ENCODE assay signal across 28 cellular contexts in genomic region chr12:39755475-39755874, GRCh38.
"Had no signal": no experiment of that assay in that cellular context is flagged by ENCODE, and none has a peak within 500 bp of the region (broad histone marks: within the 10 kb centered on the region; RNA-seq: fewer than 3 reads in every experiment).

No MANE protein-coding gene starts in this region.

- H3K79me2 ChIP-seq: parathyroid adenoma had no signal

- ATAC-seq: natural killer cell; psoas muscle; right cardiac atrium; sciatic nerve; stimulated activated memory B cell treated with anti-CD40 and anti-IgM and Interleukin-4, amounts not matched to agents 10 μg/mL and 1 μg/mL and 100 μg/mL, for 72 hours; stimulated activated naive CD8-positive, alpha-beta T cell treated with anti-CD3 and anti-CD28 coated beads, Interleukin-15, amount 100 ng/mL, for 72 hours; stimulated activated naive CD8-positive, alpha-beta T cell treated with anti-CD3 and anti-CD28 coated beads, Interleukin-15, Interleukin-2, amounts not matched to agents 100 U/mL and 50 U/mL, for 24 hours; upper lobe of right lung had no signal

- H3K9ac ChIP-seq: neural progenitor cell, parathyroid adenoma had no signal

- H3K4me2 ChIP-seq: neural progenitor cell, smooth muscle cell had no signal

- H3K9me3 ChIP-seq: ovary, psoas muscle, suprapubic skin, testis, tibial artery, transverse colon, upper lobe of right lung, uterus had no signal

- H2AFZ ChIP-seq: neural progenitor cell, parathyroid adenoma had no signal

- H3K27ac ChIP-seq: neural progenitor cell, ovary, parathyroid adenoma, psoas muscle, skin epidermis, spleen, suprapubic skin, testis, tibial artery, transverse colon, upper lobe of right lung, uterus had no signal

- H3K36me3 ChIP-seq: neural progenitor cell, ovary, suprapubic skin, transverse colon, upper lobe of right lung, uterus had no signal

- H3K4me3 ChIP-seq: neural progenitor cell, ovary, psoas muscle, skin epidermis, smooth muscle cell, spleen, suprapubic skin, testis, tibial artery, transverse colon, upper lobe of right lung, uterus had no signal

- H3K4me1 ChIP-seq: parathyroid adenoma, psoas muscle, spleen, suprapubic skin, testis, tibial artery, transverse colon, upper lobe of right lung, uterus had no signal

- DNase-seq: natural killer cell; occipital lobe; ovary; posterior cingulate gyrus; psoas muscle; right cardiac atrium; spleen; stimulated activated CD4-positive, alpha-beta T cell treated with anti-CD3 and anti-CD28 coated beads, Interleukin-12 subunit alpha, Interleukin-12 subunit beta, amount 100 ng/mL, for 4 hours; stimulated activated CD4-positive, alpha-beta T cell treated with anti-CD3 and anti-CD28 coated beads, Interleukin-1b, Interleukin-23, amount 100 ng/mL, for 48 hours; stimulated activated CD4-positive, alpha-beta T cell treated with anti-CD3 and anti-CD28 coated beads, Interleukin-4, amount 100 ng/mL, for 1 hour; stimulated activated CD4-positive, alpha-beta T cell treated with anti-CD3 and anti-CD28 coated beads, Interleukin-4, amount 100 ng/mL, for 4 hours; stimulated activated CD8-positive, alpha-beta memory T cell treated with anti-CD3 and anti-CD28 coated beads, Interleukin-4, amount 100 ng/mL, for 48 hours; stimulated activated naive CD4-positive, alpha-beta T cell; stimulated activated naive CD8-positive, alpha-beta T cell treated with anti-CD3 and anti-CD28 coated beads, Interleukin-15, amount 100 ng/mL, for 72 hours; stimulated activated naive CD8-positive, alpha-beta T cell treated with anti-CD3 and anti-CD28 coated beads, Interleukin-15, Interleukin-2, amounts not matched to agents 100 U/mL and 50 U/mL, for 24 hours; substantia nigra; testis; tibial artery; transverse colon; upper lobe of right lung; uterus had no signal

- H3K27me3 ChIP-seq: neural progenitor cell, ovary, spleen, suprapubic skin, testis, tibial artery, transverse colon, upper lobe of right lung, uterus had no signal
